ENCODE assay signal across 8 cellular contexts in the genomic region with DNA sequence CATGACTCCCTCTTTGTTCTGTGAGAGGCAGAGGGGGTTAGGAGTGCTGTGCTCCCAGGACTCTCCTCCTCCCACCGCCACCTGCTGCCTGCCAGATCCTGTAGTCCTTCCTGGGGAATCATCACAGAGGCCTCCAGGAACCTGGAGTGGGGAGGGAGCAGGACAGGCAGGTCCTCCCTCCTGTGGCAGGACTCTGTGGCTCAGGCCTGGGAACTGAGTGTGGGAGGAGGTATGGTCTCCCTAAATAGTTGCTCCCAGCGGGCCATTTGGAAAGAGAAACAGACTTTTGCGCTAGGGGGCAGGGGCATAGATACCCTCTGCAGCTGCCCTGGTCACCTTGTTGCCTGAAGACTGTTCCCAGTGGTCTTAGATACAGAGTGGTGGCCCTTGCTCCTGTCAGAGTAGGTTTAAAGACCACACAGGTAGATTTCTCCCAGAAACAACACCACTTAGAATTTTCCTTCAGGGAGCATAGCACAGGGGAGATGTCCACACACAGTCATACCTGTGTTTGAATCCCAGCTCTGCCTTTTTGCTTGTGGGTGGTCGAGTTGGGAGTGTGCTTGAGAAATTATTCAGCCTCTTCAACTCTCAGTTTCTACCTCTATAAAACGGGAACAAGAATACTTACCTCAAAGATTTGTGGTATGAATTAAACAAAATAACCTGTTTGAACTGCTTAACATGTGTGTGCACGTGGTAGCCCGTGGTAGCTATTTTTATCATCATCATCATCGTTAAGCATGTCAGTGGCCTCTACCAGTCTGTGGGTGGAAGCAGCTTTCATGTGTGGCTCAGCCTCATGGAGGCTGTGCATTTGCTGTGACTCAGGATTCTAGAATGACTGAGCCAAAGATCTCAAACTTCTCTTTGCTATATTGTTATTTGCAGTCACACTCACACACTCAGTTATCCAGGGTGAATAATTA. TPM values are rescaled to one million over a fixed set of nuclear protein-coding genes. Genes with fewer than 3 reads are reported as not detected.
DNase-seq lines count a peak whose midpoint lies in the region; ATAC-seq and TF ChIP-seq lines count a peak whose summit lies in the region.

No MANE protein-coding gene starts in this region.

- RAD21 ChIA-PET in HCT116 (lab: Charles Lee; ENCODE audit: low non-redundant PET in 1 of 2, low total read pairs in 2 of 2, uncharacterized antibody in 2 of 2, unreplicated experiment in 2 of 2), result interaction anchor here in 1 of 2 experiments (2.0 kb wide), 1 partner anchor 76 kb away, joined by 8 read pairs; no protein-coding TSS in a partner anchor

- peaks cover 61 to 95% of the 10 kb centered on the region in 2 experiments for H3K4me1 ChIP-seq in HCT116 (ENCODE audit: control insufficient read depth in 1 of 2, insufficient read depth in 2 of 2, low read length in 2 of 2)
- H3K4me1 ChIP-seq in OCI-LY7 (ENCODE audit: insufficient read depth, low read length, poor library complexity, severe bottlenecking), result peaks cover 100% of the 10 kb centered on the region

- H3K9me3 ChIP-seq in HCT116 (ENCODE audit: control insufficient read depth in 1 of 2, insufficient read depth in 1 of 2, low read depth in 1 of 2, low read length in 2 of 2), result no peaks in the 10 kb centered on the region
- H3K9me3 ChIP-seq in OCI-LY7 (ENCODE audit: low read length), result no peaks in the 10 kb centered on the region

- peak overlapping the region; percentile 49; the same call in 1 of the 2 replicates for H3K4me3 ChIP-seq in GM08714 (ENCODE audit: low read length)
- H3K4me3 ChIP-seq in HCT116 (replicated peaks in 1 of 2; ENCODE audit: low read depth in 1 of 2, low read length in 2 of 2), result no peak overlapping the region
- H3K4me3 ChIP-seq in OCI-LY7 (ENCODE audit: low read depth, low read length, poor library complexity, severe bottlenecking), result peak overlapping the region; percentile 37

- TF ChIP-seq CTCF in HCT116 (IDR thresholded peaks at IDR 0.05 in 2 of 3, conservative IDR thresholded peaks at IDR 0.05 in 1 of 3; ENCODE audit: borderline replicate concordance in 1 of 3, insufficient read depth in 1 of 3, low read depth in 2 of 3, low read length in 2 of 3) (no peak), OCI-LY7 (conservative IDR thresholded peaks at IDR 0.05; ENCODE audit: low read length) (no peak)

- H2AFZ ChIP-seq in HCT116 (ENCODE audit: low read depth, low read length, poor library complexity, severe bottlenecking) (no peak overlapping the region), OCI-LY7 (ENCODE audit: low read length) (peak overlapping the region; percentile 19; the same call in 1 of the 2 replicates)

- intact Hi-C loops in HCT116 (cut with micrococcal nuclease) (no loop called here), OCI-LY7 (cut with micrococcal nuclease; ENCODE audit: unreplicated experiment) (no loop called here)

- TF ChIP-seq POLR2A in HCT116 (IDR thresholded peaks at IDR 0.05; ENCODE audit: borderline replicate concordance, extremely low read depth, insufficient read depth, insufficient read length), result no peak

- H3K27ac ChIP-seq in HCT116 (ENCODE audit: low read depth, low read length), result no peak overlapping the region
- H3K27ac ChIP-seq in OCI-LY7 (ENCODE audit: low read depth, low read length, poor library complexity, severe bottlenecking), result peak overlapping the region; percentile 96

- no peaks in the 10 kb centered on the region for H3K27me3 ChIP-seq in HCT116 (ENCODE audit: insufficient read depth, low read length)

- peak overlapping the region; percentile 46 for H3K4me2 ChIP-seq in HCT116 (ENCODE audit: low read length)
- peak overlapping the region; percentile 68 for H3K4me2 ChIP-seq in OCI-LY7 (ENCODE audit: low read length)

- H4K20me1 ChIP-seq in HCT116 (ENCODE audit: insufficient read depth) (no peaks in the 10 kb centered on the region), OCI-LY7 (ENCODE audit: insufficient read depth, low read length) (no peaks in the 10 kb centered on the region)

- POLR2A ChIA-PET in HCT116 (lab: Charles Lee) (interaction anchor here (1.2 to 3.4 kb wide), 2 partner anchors 10 to 65 kb away, joined by 3 to 19 read pairs; partner anchors contain the start of gene IRF1), OCI-LY7 (lab: Charles Lee) (interaction anchor here (0.6 to 7.2 kb wide), 12 partner anchors 10 to 813 kb away, joined by 3 to 49 read pairs (median 6); partner anchors contain the start of gene IRF1)

- H3K9me2 ChIP-seq in HCT116 (ENCODE audit: insufficient read depth) (no peaks in the 10 kb centered on the region), OCI-LY7 (ENCODE audit: insufficient read depth, low read length) (no peaks in the 10 kb centered on the region)

- CTCF ChIA-PET in HCT116 (lab: Charles Lee), result interaction anchor here (1.2 to 1.9 kb wide), 2 partner anchors 71 to 81 kb away, joined by 3 to 4 read pairs; no protein-coding TSS in a partner anchor
- CTCF ChIA-PET in OCI-LY7 (lab: Charles Lee; ENCODE audit: unreplicated experiment), result interaction anchor here (0.7 to 2.6 kb wide), 4 partner anchors 13 to 44 kb away, joined by 3 to 10 read pairs (median 3); no protein-coding TSS in a partner anchor

- H3K79me2 ChIP-seq in HCT116 (ENCODE audit: insufficient read depth, low read length) (no peaks in the 10 kb centered on the region), OCI-LY7 (ENCODE audit: insufficient read depth, low read depth, low read length) (peaks cover 4% of the 10 kb centered on the region; the same call in 1 of the 2 replicates)

- no TSS peak for BruUV-seq in HCT116 (replicated peaks; lab: Mats Ljungman, UMichigan)
- BruUV-seq in OCI-LY7 (replicated peaks; lab: Mats Ljungman, UMichigan), result TSS peak; percentile 84

- TF ChIP-seq RAD21 in HCT116 (IDR thresholded peaks at IDR 0.05; ENCODE audit: low read depth), result no peak

- H3K36me3 ChIP-seq in HCT116 (ENCODE audit: control insufficient read depth in 1 of 2, insufficient read depth in 2 of 2, low read length in 2 of 2) (no peaks in the 10 kb centered on the region), OCI-LY7 (ENCODE audit: insufficient read depth, low read length) (0 out of 2 replicates have a peak, but pooled peaks cover under 1% of the 10 kb centered on the region)

- DNase-seq in HCT116 (ENCODE audit: low read depth, low spot score) (no peak), OCI-LY7 (ENCODE audit: low spot score) (peak; percentile 84), iris pigment epithelial cell (ENCODE audit: low read depth) (peak; percentile 92), cerebellar nuclear complex (lab: John Stamatoyannopoulos, UW) (no peak), AML-193 (lab: John Stamatoyannopoulos, UW) (no peak)
- DNase-seq in activated effector memory CD4-positive, alpha-beta T cell treated with anti-CD3 and anti-CD28 coated beads, Interleukin-2, amount 50 U/mL, for 16 hours, result peak; percentile 89
- DNase-seq in stimulated activated CD8-positive, alpha-beta memory T cell treated with anti-CD3 and anti-CD28 coated beads, Interleukin-7, amount 100 ng/mL, for 4 hours (ENCODE audit: low read depth in 2 of 2), result peak; percentile 67 to 79

- H3K9ac ChIP-seq in HCT116 (ENCODE audit: low read length), result peak overlapping the region; percentile 48

- no peak for ATAC-seq in HCT116

TF ChIP-seq in HCT116, 20 proteins besides CTCF, POLR2A, EP300 and RAD21:
- TF ChIP-seq JUND (IDR thresholded peaks at IDR 0.05), result no peak
- TF ChIP-seq SRF (IDR thresholded peaks at IDR 0.05; ENCODE audit: low read depth), result no peak
- TF ChIP-seq CBX3 (IDR thresholded peaks at IDR 0.05; ENCODE audit: low read depth), result no peak
- no peak for TF ChIP-seq CEBPB (IDR thresholded peaks at IDR 0.05; ENCODE audit: low read depth)
- TF ChIP-seq, protein P1, sequence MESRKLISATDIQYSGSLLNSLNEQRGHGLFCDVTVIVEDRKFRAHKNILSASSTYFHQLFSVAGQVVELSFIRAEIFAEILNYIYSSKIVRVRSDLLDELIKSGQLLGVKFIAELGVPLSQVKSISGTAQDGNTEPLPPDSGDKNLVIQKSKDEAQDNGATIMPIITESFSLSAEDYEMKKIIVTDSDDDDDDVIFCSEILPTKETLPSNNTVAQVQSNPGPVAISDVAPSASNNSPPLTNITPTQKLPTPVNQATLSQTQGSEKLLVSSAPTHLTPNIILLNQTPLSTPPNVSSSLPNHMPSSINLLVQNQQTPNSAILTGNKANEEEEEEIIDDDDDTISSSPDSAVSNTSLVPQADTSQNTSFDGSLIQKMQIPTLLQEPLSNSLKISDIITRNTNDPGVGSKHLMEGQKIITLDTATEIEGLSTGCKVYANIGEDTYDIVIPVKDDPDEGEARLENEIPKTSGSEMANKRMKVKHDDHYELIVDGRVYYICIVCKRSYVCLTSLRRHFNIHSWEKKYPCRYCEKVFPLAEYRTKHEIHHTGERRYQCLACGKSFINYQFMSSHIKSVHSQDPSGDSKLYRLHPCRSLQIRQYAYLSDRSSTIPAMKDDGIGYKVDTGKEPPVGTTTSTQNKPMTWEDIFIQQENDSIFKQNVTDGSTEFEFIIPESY (IDR thresholded peaks at IDR 0.05; ENCODE audit: extremely low read depth, insufficient replicate concordance, low read length), result no peak
- TF ChIP-seq FOSL1 (IDR thresholded peaks at IDR 0.05; ENCODE audit: low read depth), result no peak

RNA-seq across cellular contexts. Expression of gene SLC22A5, which starts 55.8 kb away (rescaled TPM):
- total RNA-seq in HCT116 (2021; ENCODE audit: unreplicated experiment), result 9.9 TPM
- 6.8 and 9.1 TPM in 2 replicates for polyA plus RNA-seq in HCT116 (2012)
- 0.88 TPM in 1 of 2 replicates, not detected in the other for total RNA-seq in OCI-LY7 (2014; rRNA removed; shearing (Covaris generic))
- 0.18 and 0.36 TPM in 2 replicates for total RNA-seq in OCI-LY7 (2022)

Comparison
In these comparisons a context has a peak if more than half of its experiments do, and no peak if none do; other contexts are left out.
1. H3K4me3 ChIP-seq: peak in GM08714 (single experiment) and OCI-LY7 (single experiment); none in HCT116 (0 of 2).
2. DNase-seq: peak in OCI-LY7 (single experiment), activated effector memory CD4-positive, alpha-beta T cell treated with anti-CD3 and anti-CD28 coated beads, Interleukin-2, amount 50 U/mL, for 16 hours (single experiment), iris pigment epithelial cell (single experiment) and stimulated activated CD8-positive, alpha-beta memory T cell treated with anti-CD3 and anti-CD28 coated beads, Interleukin-7, amount 100 ng/mL, for 4 hours (2 of 2); none in HCT116 (single experiment), cerebellar nuclear complex (0 of 2) and AML-193 (0 of 2).